1 cellular context compared by ENCODE assay signal in the genomic region with DNA sequence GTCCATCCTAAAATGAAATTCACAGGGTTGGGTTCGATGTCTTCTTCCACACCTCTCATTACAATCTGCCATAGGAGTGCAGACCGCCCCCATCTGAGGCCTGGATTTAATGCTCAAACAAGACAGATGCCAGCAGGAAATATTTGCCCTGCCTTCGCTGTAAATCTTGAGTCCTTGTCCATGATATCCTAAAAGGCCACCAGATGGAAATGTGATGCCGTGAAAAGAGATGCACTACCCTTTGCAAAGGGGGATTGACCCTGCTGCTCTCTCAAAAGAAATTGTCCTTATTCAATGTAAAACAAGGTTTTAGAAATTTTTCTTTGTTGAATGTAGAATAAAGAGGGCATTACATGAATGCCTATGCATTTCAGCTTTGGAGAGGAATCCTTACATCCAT.
TF ChIP-seq lines count a peak whose summit lies in the region.

No MANE protein-coding gene starts in this region.

TF ChIP-seq in K562, 482 proteins besides CTCF, POLR2A, EP300 and RAD21:
- TF ChIP-seq, protein P1, sequence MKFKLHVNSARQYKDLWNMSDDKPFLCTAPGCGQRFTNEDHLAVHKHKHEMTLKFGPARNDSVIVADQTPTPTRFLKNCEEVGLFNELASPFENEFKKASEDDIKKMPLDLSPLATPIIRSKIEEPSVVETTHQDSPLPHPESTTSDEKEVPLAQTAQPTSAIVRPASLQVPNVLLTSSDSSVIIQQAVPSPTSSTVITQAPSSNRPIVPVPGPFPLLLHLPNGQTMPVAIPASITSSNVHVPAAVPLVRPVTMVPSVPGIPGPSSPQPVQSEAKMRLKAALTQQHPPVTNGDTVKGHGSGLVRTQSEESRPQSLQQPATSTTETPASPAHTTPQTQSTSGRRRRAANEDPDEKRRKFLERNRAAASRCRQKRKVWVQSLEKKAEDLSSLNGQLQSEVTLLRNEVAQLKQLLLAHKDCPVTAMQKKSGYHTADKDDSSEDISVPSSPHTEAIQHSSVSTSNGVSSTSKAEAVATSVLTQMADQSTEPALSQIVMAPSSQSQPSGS (CRISPR knock-in tag; IDR thresholded peaks at IDR 0.05): no peak
- no peak for TF ChIP-seq RFX7 (CRISPR knock-in tag; IDR thresholded peaks at IDR 0.05)
- no peak for TF ChIP-seq ZNF263 (CRISPR knock-in tag; IDR thresholded peaks at IDR 0.05; ENCODE audit: borderline replicate concordance)
- TF ChIP-seq PBX2 (CRISPR knock-in tag; IDR thresholded peaks at IDR 0.05; ENCODE audit: low read depth): no peak
- TF ChIP-seq PBX2 (tag; conservative IDR thresholded peaks at IDR 0.05; ENCODE audit: low read depth): no peak
- no peak for TF ChIP-seq NFXL1 (CRISPR knock-in tag; IDR thresholded peaks at IDR 0.05)
- no peak for TF ChIP-seq PHF8 (IDR thresholded peaks at IDR 0.05; ENCODE audit: borderline replicate concordance, low read length)
- TF ChIP-seq ZNF384 (IDR thresholded peaks at IDR 0.05; ENCODE audit: low read depth, low read length): no peak
- no peak for TF ChIP-seq HOMEZ (CRISPR knock-in tag; IDR thresholded peaks at IDR 0.05)
- no peak for TF ChIP-seq ZFP1 (CRISPR knock-in tag; IDR thresholded peaks at IDR 0.05)
- no peak for TF ChIP-seq ZNF436 (CRISPR knock-in tag; IDR thresholded peaks at IDR 0.05)
- no peak for TF ChIP-seq ZNF699 (CRISPR knock-in tag; IDR thresholded peaks at IDR 0.05; ENCODE audit: insufficient replicate concordance)
- no peak for TF ChIP-seq ATF3 (IDR thresholded peaks at IDR 0.05)
- no peak for TF ChIP-seq ATF3 (CRISPR knock-in tag; conservative IDR thresholded peaks at IDR 0.05)
- TF ChIP-seq, protein P2, sequence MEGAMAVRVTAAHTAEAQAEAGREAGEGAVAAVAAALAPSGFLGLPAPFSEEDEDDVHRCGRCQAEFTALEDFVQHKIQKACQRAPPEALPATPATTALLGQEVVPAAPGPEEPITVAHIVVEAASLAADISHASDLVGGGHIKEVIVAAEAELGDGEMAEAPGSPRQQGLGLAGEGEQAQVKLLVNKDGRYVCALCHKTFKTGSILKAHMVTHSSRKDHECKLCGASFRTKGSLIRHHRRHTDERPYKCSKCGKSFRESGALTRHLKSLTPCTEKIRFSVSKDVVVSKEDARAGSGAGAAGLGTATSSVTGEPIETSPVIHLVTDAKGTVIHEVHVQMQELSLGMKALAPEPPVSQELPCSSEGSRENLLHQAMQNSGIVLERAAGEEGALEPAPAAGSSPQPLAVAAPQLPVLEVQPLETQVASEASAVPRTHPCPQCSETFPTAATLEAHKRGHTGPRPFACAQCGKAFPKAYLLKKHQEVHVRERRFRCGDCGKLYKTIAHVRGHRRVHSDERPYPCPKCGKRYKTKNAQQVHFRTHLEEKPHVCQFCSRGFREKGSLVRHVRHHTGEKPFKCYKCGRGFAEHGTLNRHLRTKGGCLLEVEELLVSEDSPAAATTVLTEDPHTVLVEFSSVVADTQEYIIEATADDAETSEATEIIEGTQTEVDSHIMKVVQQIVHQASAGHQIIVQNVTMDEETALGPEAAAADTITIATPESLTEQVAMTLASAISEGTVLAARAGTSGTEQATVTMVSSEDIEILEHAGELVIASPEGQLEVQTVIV (CRISPR knock-in tag; IDR thresholded peaks at IDR 0.05; ENCODE audit: borderline replicate concordance): no peak
- no peak for TF ChIP-seq IFI16 (CRISPR knock-in tag; IDR thresholded peaks at IDR 0.05)
